Comparison of ENCODE assay signal across 1 cellular context in the genomic region with DNA sequence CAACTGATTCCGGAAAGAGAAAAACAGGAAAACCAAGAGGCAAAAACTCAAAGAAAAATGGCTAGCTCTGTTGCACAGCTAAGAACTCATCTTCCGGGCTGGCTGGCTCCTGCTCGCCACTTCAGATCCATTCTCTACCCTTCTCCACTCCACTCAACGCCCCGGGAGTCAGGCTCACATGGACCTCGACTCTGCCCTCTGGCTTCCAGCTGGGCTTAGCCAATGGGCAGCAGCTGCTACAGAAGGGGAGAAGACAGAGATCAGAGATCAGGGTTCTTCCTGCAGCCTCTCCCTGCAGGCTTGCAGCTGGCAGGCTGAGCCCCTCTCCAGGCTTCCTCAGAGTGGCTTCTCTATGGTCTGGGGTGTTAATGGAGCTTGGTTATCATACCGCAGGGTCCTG.
TF ChIP-seq lines count a peak whose summit lies in the region.

No MANE protein-coding gene starts in this region.

TF ChIP-seq in H1, 55 proteins besides CTCF, POLR2A, EP300 and RAD21 (continued from another document):
- no peak for TF ChIP-seq KDM1A (IDR thresholded peaks at IDR 0.05; ENCODE audit: borderline replicate concordance, low read length)
- TF ChIP-seq, protein P1, sequence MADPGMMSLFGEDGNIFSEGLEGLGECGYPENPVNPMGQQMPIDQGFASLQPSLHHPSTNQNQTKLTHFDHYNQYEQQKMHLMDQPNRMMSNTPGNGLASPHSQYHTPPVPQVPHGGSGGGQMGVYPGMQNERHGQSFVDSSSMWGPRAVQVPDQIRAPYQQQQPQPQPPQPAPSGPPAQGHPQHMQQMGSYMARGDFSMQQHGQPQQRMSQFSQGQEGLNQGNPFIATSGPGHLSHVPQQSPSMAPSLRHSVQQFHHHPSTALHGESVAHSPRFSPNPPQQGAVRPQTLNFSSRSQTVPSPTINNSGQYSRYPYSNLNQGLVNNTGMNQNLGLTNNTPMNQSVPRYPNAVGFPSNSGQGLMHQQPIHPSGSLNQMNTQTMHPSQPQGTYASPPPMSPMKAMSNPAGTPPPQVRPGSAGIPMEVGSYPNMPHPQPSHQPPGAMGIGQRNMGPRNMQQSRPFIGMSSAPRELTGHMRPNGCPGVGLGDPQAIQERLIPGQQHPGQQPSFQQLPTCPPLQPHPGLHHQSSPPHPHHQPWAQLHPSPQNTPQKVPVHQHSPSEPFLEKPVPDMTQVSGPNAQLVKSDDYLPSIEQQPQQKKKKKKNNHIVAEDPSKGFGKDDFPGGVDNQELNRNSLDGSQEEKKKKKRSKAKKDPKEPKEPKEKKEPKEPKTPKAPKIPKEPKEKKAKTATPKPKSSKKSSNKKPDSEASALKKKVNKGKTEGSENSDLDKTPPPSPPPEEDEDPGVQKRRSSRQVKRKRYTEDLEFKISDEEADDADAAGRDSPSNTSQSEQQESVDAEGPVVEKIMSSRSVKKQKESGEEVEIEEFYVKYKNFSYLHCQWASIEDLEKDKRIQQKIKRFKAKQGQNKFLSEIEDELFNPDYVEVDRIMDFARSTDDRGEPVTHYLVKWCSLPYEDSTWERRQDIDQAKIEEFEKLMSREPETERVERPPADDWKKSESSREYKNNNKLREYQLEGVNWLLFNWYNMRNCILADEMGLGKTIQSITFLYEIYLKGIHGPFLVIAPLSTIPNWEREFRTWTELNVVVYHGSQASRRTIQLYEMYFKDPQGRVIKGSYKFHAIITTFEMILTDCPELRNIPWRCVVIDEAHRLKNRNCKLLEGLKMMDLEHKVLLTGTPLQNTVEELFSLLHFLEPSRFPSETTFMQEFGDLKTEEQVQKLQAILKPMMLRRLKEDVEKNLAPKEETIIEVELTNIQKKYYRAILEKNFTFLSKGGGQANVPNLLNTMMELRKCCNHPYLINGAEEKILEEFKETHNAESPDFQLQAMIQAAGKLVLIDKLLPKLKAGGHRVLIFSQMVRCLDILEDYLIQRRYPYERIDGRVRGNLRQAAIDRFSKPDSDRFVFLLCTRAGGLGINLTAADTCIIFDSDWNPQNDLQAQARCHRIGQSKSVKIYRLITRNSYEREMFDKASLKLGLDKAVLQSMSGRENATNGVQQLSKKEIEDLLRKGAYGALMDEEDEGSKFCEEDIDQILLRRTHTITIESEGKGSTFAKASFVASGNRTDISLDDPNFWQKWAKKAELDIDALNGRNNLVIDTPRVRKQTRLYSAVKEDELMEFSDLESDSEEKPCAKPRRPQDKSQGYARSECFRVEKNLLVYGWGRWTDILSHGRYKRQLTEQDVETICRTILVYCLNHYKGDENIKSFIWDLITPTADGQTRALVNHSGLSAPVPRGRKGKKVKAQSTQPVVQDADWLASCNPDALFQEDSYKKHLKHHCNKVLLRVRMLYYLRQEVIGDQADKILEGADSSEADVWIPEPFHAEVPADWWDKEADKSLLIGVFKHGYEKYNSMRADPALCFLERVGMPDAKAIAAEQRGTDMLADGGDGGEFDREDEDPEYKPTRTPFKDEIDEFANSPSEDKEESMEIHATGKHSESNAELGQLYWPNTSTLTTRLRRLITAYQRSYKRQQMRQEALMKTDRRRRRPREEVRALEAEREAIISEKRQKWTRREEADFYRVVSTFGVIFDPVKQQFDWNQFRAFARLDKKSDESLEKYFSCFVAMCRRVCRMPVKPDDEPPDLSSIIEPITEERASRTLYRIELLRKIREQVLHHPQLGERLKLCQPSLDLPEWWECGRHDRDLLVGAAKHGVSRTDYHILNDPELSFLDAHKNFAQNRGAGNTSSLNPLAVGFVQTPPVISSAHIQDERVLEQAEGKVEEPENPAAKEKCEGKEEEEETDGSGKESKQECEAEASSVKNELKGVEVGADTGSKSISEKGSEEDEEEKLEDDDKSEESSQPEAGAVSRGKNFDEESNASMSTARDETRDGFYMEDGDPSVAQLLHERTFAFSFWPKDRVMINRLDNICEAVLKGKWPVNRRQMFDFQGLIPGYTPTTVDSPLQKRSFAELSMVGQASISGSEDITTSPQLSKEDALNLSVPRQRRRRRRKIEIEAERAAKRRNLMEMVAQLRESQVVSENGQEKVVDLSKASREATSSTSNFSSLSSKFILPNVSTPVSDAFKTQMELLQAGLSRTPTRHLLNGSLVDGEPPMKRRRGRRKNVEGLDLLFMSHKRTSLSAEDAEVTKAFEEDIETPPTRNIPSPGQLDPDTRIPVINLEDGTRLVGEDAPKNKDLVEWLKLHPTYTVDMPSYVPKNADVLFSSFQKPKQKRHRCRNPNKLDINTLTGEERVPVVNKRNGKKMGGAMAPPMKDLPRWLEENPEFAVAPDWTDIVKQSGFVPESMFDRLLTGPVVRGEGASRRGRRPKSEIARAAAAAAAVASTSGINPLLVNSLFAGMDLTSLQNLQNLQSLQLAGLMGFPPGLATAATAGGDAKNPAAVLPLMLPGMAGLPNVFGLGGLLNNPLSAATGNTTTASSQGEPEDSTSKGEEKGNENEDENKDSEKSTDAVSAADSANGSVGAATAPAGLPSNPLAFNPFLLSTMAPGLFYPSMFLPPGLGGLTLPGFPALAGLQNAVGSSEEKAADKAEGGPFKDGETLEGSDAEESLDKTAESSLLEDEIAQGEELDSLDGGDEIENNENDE (IDR thresholded peaks at IDR 0.05; ENCODE audit: insufficient replicate concordance, low read length), result no peak
- no peak for TF ChIP-seq ZNF274 (IDR thresholded peaks at IDR 0.05; ENCODE audit: borderline replicate concordance, extremely low read depth, low read length)
- no peak for TF ChIP-seq SP4 (IDR thresholded peaks at IDR 0.05; ENCODE audit: low read length)
- TF ChIP-seq SIX5 (IDR thresholded peaks at IDR 0.05; ENCODE audit: low read depth, low read length), result no peak
- no peak for TF ChIP-seq SIRT6 (IDR thresholded peaks at IDR 0.05; ENCODE audit: low read length)
- no peak for TF ChIP-seq TCF12 (IDR thresholded peaks at IDR 0.05; ENCODE audit: low read depth, low read length)
- TF ChIP-seq SRF (IDR thresholded peaks at IDR 0.05; ENCODE audit: low read depth, low read length), result no peak
- TF ChIP-seq NANOG (IDR thresholded peaks at IDR 0.05; ENCODE audit: insufficient read depth, low read depth, low read length, poor library complexity, severe bottlenecking), result no peak
- TF ChIP-seq MAFK (IDR thresholded peaks at IDR 0.05; ENCODE audit: low read depth, low read length), result no peak
- no peak for TF ChIP-seq CBX5 (IDR thresholded peaks at IDR 0.05; ENCODE audit: low read depth, low read length)
- no peak for TF ChIP-seq RFX5 (IDR thresholded peaks at IDR 0.05; ENCODE audit: borderline replicate concordance, low read depth, low read length)
